In genomic region chr7:112404321-112404720, GRCh38 we compare ENCODE assay signal across 11 cellular contexts.
"Had no signal": no experiment of that assay in that cellular context is flagged by ENCODE, and none has a peak within 500 bp of the region (broad histone marks: within the 10 kb centered on the region; RNA-seq: fewer than 3 reads in every experiment).

No MANE protein-coding gene starts in this region.

- ATAC-seq: GM23338, HCT116 had no signal

- DNase-seq: GM23248, GOT3, H7, H9, HCEC 1CT, HFFc6 had no signal

- H3K4me3 ChIP-seq: GM23248, GM23338, HAP-1 had no signal

- FAIRE-seq: H1, H54 had no signal

- H3K27ac ChIP-seq: GM23248 had no signal

- H3K36me3 ChIP-seq: HAP-1 had no signal

- H2AFZ ChIP-seq: GM23248 had no signal

- H3K4me1 ChIP-seq: HAP-1 had no signal

- H3K9me3 ChIP-seq: HAP-1 had no signal

- H3K9ac ChIP-seq: GM23248 had no signal

- H3K4me2 ChIP-seq: GM23338 had no signal
